ENCODE assay signal across 14 cellular contexts in the genomic region with DNA sequence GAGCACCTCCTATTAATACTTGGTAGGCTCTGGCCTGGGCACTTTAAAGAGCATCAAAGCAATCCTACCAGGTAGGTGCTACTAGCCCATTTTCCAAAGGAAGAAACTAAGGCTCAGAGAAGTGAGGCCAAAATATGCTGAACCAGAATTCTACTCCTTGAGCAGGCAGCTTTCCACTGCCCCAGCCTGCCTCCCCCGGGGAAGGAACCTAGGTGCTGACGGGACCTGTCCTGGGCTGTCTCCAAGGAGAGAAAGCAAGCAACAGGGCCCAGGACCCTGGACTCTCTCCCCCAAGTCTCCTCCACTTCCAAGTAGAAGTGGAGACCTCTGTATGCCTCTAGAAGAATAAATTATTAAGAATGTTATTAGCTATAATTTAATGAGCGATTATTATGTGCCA.
A peak's percentile ranks its signal among the peaks of the same experiment; 100 is the strongest.
DNase-seq lines count a peak whose midpoint lies in the region; ATAC-seq and TF ChIP-seq lines count a peak whose summit lies in the region.
"Had no signal": no experiment of that assay in that cellular context is flagged by ENCODE, and none has a peak within 500 bp of the region (broad histone marks: within the 10 kb centered on the region; RNA-seq: fewer than 3 reads in every experiment).

No MANE protein-coding gene starts in this region.

- no peaks in the 10 kb centered on the region for H3K27me3 ChIP-seq in IMR-90 (ENCODE audit: control insufficient read depth, insufficient read depth, low read length)
- no peaks in the 10 kb centered on the region for H3K27me3 ChIP-seq in vagina
- H3K27me3 ChIP-seq: BLaER1 treated with 17β-estradiol and CSF1 and Interleukin-3, amounts not matched to agents 10 nM and 100 nM had no signal

- no peak overlapping the region for H3K4ac ChIP-seq in IMR-90 (ENCODE audit: low read depth, low read length)

- H4K5ac ChIP-seq in IMR-90 (ENCODE audit: low read depth, low read length), result no peak overlapping the region

- H3K9me3 ChIP-seq in IMR-90 (ENCODE audit: control insufficient read depth, insufficient read depth, low read length) (no peaks in the 10 kb centered on the region), vagina (no peaks in the 10 kb centered on the region)
- H3K9me3 ChIP-seq: BLaER1 treated with 17β-estradiol and CSF1 and Interleukin-3, amounts not matched to agents 10 nM and 100 nM had no signal

- no peak overlapping the region for H2BK5ac ChIP-seq in IMR-90 (ENCODE audit: low read depth, low read length, poor library complexity, severe bottlenecking)

- POLR2A ChIA-PET in IMR-90 (lab: Charles Lee; ENCODE audit: unreplicated experiment), result no interaction called here

- in situ Hi-C loops in IMR-90 (cut with MboI; ENCODE audit: low sequenced_read_pairs), result no loop called here

- no peak overlapping the region for H3K27ac ChIP-seq in IMR-90 (ENCODE audit: insufficient read depth, low read length)
- peak overlapping the region; percentile 29; the same call in 1 of the 2 replicates for H3K27ac ChIP-seq in VCaP
- H3K27ac ChIP-seq in vagina, result no peak overlapping the region
- H3K27ac ChIP-seq: BLaER1 treated with 17β-estradiol and CSF1 and Interleukin-3, amounts not matched to agents 10 nM and 100 nM had no signal

- no peak overlapping the region for H2BK120ac ChIP-seq in IMR-90 (ENCODE audit: low read depth, low read length)

- H2AFZ ChIP-seq in IMR-90 (replicated peaks; ENCODE audit: low read length, poor library complexity), result no peak overlapping the region

- H2AK9ac ChIP-seq in IMR-90 (replicated peaks; ENCODE audit: low read depth, low read length, poor library complexity), result no peak overlapping the region

- WGBS in IMR-90 (ENCODE audit: extremely low coverage in 2 of 2, insufficient read length in 1 of 2), 2 experiments, result no CpG with 5 or more reads among the region's 3 CpGs

- TF ChIP-seq CTCF in IMR-90 (conservative IDR thresholded peaks at IDR 0.05; ENCODE audit: low read depth, low read length) (no peak), VCaP (conservative IDR thresholded peaks at IDR 0.05) (no peak), vagina (IDR thresholded peaks at IDR 0.05) (no peak)

- H3K4me2 ChIP-seq in IMR-90 (ENCODE audit: low read depth, low read length), result no peak overlapping the region
- H3K4me2 ChIP-seq: BLaER1 treated with 17β-estradiol and CSF1 and Interleukin-3, amounts not matched to agents 10 nM and 100 nM had no signal

- H3K36me3 ChIP-seq in IMR-90 (ENCODE audit: control insufficient read depth, insufficient read depth, low read length), result no peaks in the 10 kb centered on the region
- H3K36me3 ChIP-seq in vagina, result no peaks in the 10 kb centered on the region
- H3K36me3 ChIP-seq: BLaER1 treated with 17β-estradiol and CSF1 and Interleukin-3, amounts not matched to agents 10 nM and 100 nM had no signal

- H3K4me1 ChIP-seq in IMR-90 (ENCODE audit: control insufficient read depth, insufficient read depth, low read length) (peaks cover 14% of the 10 kb centered on the region), vagina (peaks cover 17% of the 10 kb centered on the region)

- TF ChIP-seq RAD21 in IMR-90 (IDR thresholded peaks at IDR 0.05; ENCODE audit: low read length), result no peak

- no peak overlapping the region for H3K18ac ChIP-seq in IMR-90 (ENCODE audit: low read depth, low read length)

- H2AK5ac ChIP-seq in IMR-90 (ENCODE audit: low read depth, low read length), result peak overlapping the region; percentile 62; the same call in 1 of the 2 replicates

- DNase-seq in IMR-90 (no peak), mesenteric fat pad (ENCODE audit: low spot score) (peak; percentile 26), vagina (ENCODE audit: extremely low spot score in 2 of 2) (peak; percentile 9 to 29)
- no peak for DNase-seq in stimulated activated CD4-positive, alpha-beta T cell treated with anti-CD3 and anti-CD28 coated beads, Interleukin-4, amount 100 ng/mL, for 4 hours
- DNase-seq: Calu3, DMS79 treated with DMSO at 0.1 percent for 48 hours, GF-D8, GOT3, HFFc6 had no signal

- intact Hi-C loops in IMR-90 (cut with micrococcal nuclease) (no loop called here), vagina (cut with DNase I) (no loop called here)

- no peak overlapping the region for H3K9ac ChIP-seq in IMR-90 (ENCODE audit: low read depth, low read length)
- H3K9ac ChIP-seq: BLaER1 treated with 17β-estradiol and CSF1 and Interleukin-3, amounts not matched to agents 10 nM and 100 nM had no signal

- no peak overlapping the region for H2BK15ac ChIP-seq in IMR-90 (ENCODE audit: low read depth, low read length)

- no peaks in the 10 kb centered on the region for H4K20me1 ChIP-seq in IMR-90 (ENCODE audit: insufficient read depth, low read length)
- H4K20me1 ChIP-seq: BLaER1 treated with 17β-estradiol and CSF1 and Interleukin-3, amounts not matched to agents 10 nM and 100 nM had no signal

- CTCF ChIA-PET in IMR-90 (lab: Yijun Ruan, JAX), result no interaction called here

- ATAC-seq in IMR-90 (ENCODE audit: low read depth) (no peak), GM21447 (IDR thresholded peaks at IDR 0.05; ENCODE audit: unreplicated experiment) (no peak)
- ATAC-seq: CD8-positive, alpha-beta T cell; HCT116 had no signal

- H4K8ac ChIP-seq in IMR-90 (ENCODE audit: low read depth in 2 of 2, low read length in 2 of 2), result no peak overlapping the region

- no peak overlapping the region for H3K14ac ChIP-seq in IMR-90 (replicated peaks; ENCODE audit: low read depth, low read length)

- H3K23ac ChIP-seq in IMR-90 (ENCODE audit: low read depth, low read length), result no peak overlapping the region

- BruUV-seq in IMR-90 (replicated peaks; lab: Mats Ljungman, UMichigan), result no TSS peak

- TF ChIP-seq POLR2A in IMR-90 (IDR thresholded peaks at IDR 0.05; ENCODE audit: low read depth, low read length) (no peak), vagina (IDR thresholded peaks at IDR 0.05) (no peak)

- H3K4me3 ChIP-seq in IMR-90 (ENCODE audit: insufficient read depth, low read depth, low read length) (no peak overlapping the region), vagina (no peak overlapping the region)
- H3K4me3 ChIP-seq: BLaER1 treated with 17β-estradiol and CSF1 and Interleukin-3, amounts not matched to agents 10 nM and 100 nM had no signal

- H3K56ac ChIP-seq in IMR-90 (ENCODE audit: extremely low read depth, insufficient read depth, low read length), result no peak overlapping the region

- dilution Hi-C loops in IMR-90 (cut with HindIII; ENCODE audit: low sequenced_read_pairs, unreplicated experiment), result no loop called here

- H3K79me1 ChIP-seq in IMR-90 (ENCODE audit: low read depth in 1 of 2, low read length in 2 of 2), result no peaks in the 10 kb centered on the region

- no peak overlapping the region for H4K91ac ChIP-seq in IMR-90 (ENCODE audit: insufficient read depth, low read depth, low read length)

- H2BK20ac ChIP-seq in IMR-90 (ENCODE audit: low read depth, low read length), result no peak overlapping the region

- 0 out of 2 replicates have a peak, but pooled peaks cover 4% of the 10 kb centered on the region for H3K9me1 ChIP-seq in IMR-90 (ENCODE audit: insufficient read depth, low read length)

TF ChIP-seq in IMR-90, 13 proteins besides CTCF, POLR2A, EP300 and RAD21:
- TF ChIP-seq MAZ (IDR thresholded peaks at IDR 0.05; ENCODE audit: borderline replicate concordance, low read depth, low read length), result no peak
- TF ChIP-seq CHD1 (IDR thresholded peaks at IDR 0.05; ENCODE audit: low read depth, low read length), result no peak
- no peak for TF ChIP-seq USF2 (IDR thresholded peaks at IDR 0.05; ENCODE audit: low read depth, low read length)
- no peak for TF ChIP-seq RFX5 (IDR thresholded peaks at IDR 0.05; ENCODE audit: low read depth, low read length)
- no peak for TF ChIP-seq SMC3 (IDR thresholded peaks at IDR 0.05; ENCODE audit: low read depth, low read length)
- TF ChIP-seq BHLHE40 (IDR thresholded peaks at IDR 0.05; ENCODE audit: low read depth, low read length), result no peak
- TF ChIP-seq FOS (IDR thresholded peaks at IDR 0.05; ENCODE audit: low read depth, low read length), result no peak
- TF ChIP-seq NFE2L2 (IDR thresholded peaks at IDR 0.05; ENCODE audit: low read depth, low read length), result no peak
- TF ChIP-seq CEBPB (IDR thresholded peaks at IDR 0.05; ENCODE audit: low read depth, low read length), result no peak
- TF ChIP-seq MXI1 (IDR thresholded peaks at IDR 0.05; ENCODE audit: borderline replicate concordance, low read depth, low read length), result no peak
- no peak for TF ChIP-seq RCOR1 (IDR thresholded peaks at IDR 0.05; ENCODE audit: insufficient replicate concordance, low read length)
- TF ChIP-seq MAFK (IDR thresholded peaks at IDR 0.05; ENCODE audit: low read depth, low read length), result no peak
- no peak for TF ChIP-seq ELK1 (IDR thresholded peaks at IDR 0.05; ENCODE audit: borderline replicate concordance, low read depth, low read length)

Comparison
In these comparisons a context has a peak if more than half of its experiments do, and no peak if none do; other contexts are left out.
1. DNase-seq: peak in mesenteric fat pad (single experiment) and vagina (2 of 2); none in IMR-90 (single experiment) and stimulated activated CD4-positive, alpha-beta T cell treated with anti-CD3 and anti-CD28 coated beads, Interleukin-4, amount 100 ng/mL, for 4 hours (0 of 2).